12 cellular contexts compared by ENCODE assay signal in the genomic region with DNA sequence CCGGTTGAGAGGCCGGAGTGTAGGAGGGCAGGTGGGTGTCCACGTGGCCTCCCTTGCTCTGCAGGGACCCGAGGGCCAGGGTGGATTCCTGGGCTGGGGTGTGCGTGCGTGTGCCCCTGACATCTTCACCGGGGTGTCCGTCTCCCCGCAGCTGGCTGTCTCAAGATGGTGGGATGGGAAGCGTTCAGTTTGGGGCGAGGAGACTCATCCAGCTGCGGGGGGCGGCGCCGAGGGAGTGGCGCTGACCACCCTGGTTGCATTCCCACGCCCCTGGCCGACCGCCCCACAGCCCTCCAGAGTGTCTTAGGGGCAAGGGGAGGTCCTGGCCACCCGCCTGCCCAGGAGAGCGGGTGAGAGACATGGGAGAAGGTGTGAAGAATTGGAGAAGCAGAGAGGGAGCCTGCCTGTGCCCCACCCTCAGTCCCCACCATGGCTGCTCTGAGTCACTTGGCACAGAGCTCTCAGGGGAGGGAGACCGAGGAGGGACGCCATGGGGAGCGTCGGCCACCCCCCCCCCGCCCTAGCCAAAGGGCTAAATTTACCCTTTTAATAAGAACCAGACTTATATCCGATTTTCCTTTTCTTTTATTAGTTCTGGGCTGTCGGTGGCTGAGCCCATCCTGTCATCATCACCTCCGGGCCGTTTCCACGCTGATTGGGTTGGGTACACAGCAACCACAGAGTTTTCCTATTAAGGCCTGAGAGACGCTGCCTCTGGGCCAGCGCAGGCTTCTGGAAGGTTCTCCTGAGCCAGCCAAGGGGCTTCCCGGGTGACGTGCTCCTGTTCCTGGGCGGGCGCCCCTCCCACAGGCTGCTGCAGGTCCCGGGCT. TPM values are rescaled to one million over a fixed set of nuclear protein-coding genes. Genes with fewer than 3 reads are reported as not detected.
A peak's percentile ranks its signal among the peaks of the same experiment; 100 is the strongest.
DNase-seq lines count a peak whose midpoint lies in the region; ATAC-seq and TF ChIP-seq lines count a peak whose summit lies in the region.
"Had no signal": no experiment of that assay in that cellular context is flagged by ENCODE, and none has a peak within 500 bp of the region (broad histone marks: within the 10 kb centered on the region; RNA-seq: fewer than 3 reads in every experiment).

No MANE protein-coding gene starts in this region.

- H3K4me2 ChIP-seq in PC-3 (ENCODE audit: low read length), result no peak overlapping the region

- H2AFZ ChIP-seq in PC-3 (ENCODE audit: low read length), result no peak overlapping the region

- no peak overlapping the region for H3K4me3 ChIP-seq in AG04449 (ENCODE audit: low read depth, low read length)
- H3K4me3 ChIP-seq in PC-3 (ENCODE audit: low read length), result no peak overlapping the region
- no peak overlapping the region for H3K4me3 ChIP-seq in rectal smooth muscle tissue (ENCODE audit: low read length)
- no peak overlapping the region for H3K4me3 ChIP-seq in mucosa of descending colon

- H3K9me2 ChIP-seq in PC-3 (replicated peaks; ENCODE audit: low read length), result no peaks in the 10 kb centered on the region

- H3K9me3 ChIP-seq in PC-3 (ENCODE audit: low read length), result no peaks in the 10 kb centered on the region
- no peaks in the 10 kb centered on the region for H3K9me3 ChIP-seq in mucosa of descending colon

- no peaks in the 10 kb centered on the region for H4K20me1 ChIP-seq in PC-3 (ENCODE audit: low read length)

- no peak for ATAC-seq in PC-3
- no peak for ATAC-seq in mucosa of descending colon

- H3K27me3 ChIP-seq in PC-3 (ENCODE audit: low read length) (no peaks in the 10 kb centered on the region), rectal smooth muscle tissue (ENCODE audit: control insufficient read depth, insufficient read depth, low read length) (no peaks in the 10 kb centered on the region)

- POLR2A ChIA-PET in AG04449 (lab: Yijun Ruan, JAX) (no interaction called here), PC-3 (lab: Charles Lee; ENCODE audit: unreplicated experiment) (no interaction called here)

- peaks cover 34% of the 10 kb centered on the region for H3K4me1 ChIP-seq in PC-3 (ENCODE audit: insufficient read depth, low read length)
- H3K4me1 ChIP-seq in rectal smooth muscle tissue (ENCODE audit: control insufficient read depth, insufficient read depth, low read length), result peaks cover 18% of the 10 kb centered on the region
- peaks cover 26% of the 10 kb centered on the region for H3K4me1 ChIP-seq in mucosa of descending colon (ENCODE audit: low read depth)

- TF ChIP-seq CTCF in AG04449 (IDR thresholded peaks at IDR 0.05; ENCODE audit: insufficient read depth, low read length, missing control alignments) (no peak), PC-3 (conservative IDR thresholded peaks at IDR 0.05; ENCODE audit: low read depth, low read length) (no peak), mucosa of descending colon (IDR thresholded peaks at IDR 0.05) (no peak)

- CTCF ChIA-PET in AG04449 (lab: Yijun Ruan, JAX), result no interaction called here
- CTCF ChIA-PET in PC-3 (lab: Charles Lee), result no interaction called here

- peaks cover 3% of the 10 kb centered on the region for H3F3A ChIP-seq in PC-3 (ENCODE audit: low read length, unreplicated experiment)

- H3K36me3 ChIP-seq in PC-3 (ENCODE audit: low read depth, low read length), result no peaks in the 10 kb centered on the region
- H3K36me3 ChIP-seq in rectal smooth muscle tissue (ENCODE audit: control insufficient read depth, insufficient read depth, low read length), result no peaks in the 10 kb centered on the region
- H3K36me3 ChIP-seq in mucosa of descending colon (ENCODE audit: low read depth), result no peaks in the 10 kb centered on the region

- H3K27ac ChIP-seq in PC-3 (ENCODE audit: low read length), result no peak overlapping the region; the same call in 1 of the 2 replicates
- H3K27ac ChIP-seq in rectal smooth muscle tissue (ENCODE audit: low read depth, low read length), result peak overlapping the region; percentile 64

- BruUV-seq in PC-3 (replicated peaks; lab: Mats Ljungman, UMichigan), result no TSS peak

- DNase-seq in AG04449 (ENCODE audit: low read depth, low spot score) (peak; percentile 45), PC-3 (peak; percentile 20), fibroblast of gingiva (ENCODE audit: low read depth) (peak; percentile 87), ecto neural progenitor cell (ENCODE audit: low spot score) (no peak), H4 (ENCODE audit: low spot score) (no peak), mucosa of descending colon (no peak), occipital lobe (lab: John Stamatoyannopoulos, UW) (no peak)
- DNase-seq: CD4-positive, alpha-beta memory T cell; GOT3; mesendoderm; NCI-H1694 treated with DMSO at 0.1 percent for 48 hours had no signal

- peaks cover 6% of the 10 kb centered on the region; the same call in 1 of the 2 replicates for H3K79me2 ChIP-seq in PC-3 (ENCODE audit: low read length)

- intact Hi-C loops in PC-3 (cut with micrococcal nuclease) (no loop called here), mucosa of descending colon (cut with DNase I, micrococcal nuclease) (no loop called here)

- H3K9ac ChIP-seq in PC-3 (ENCODE audit: low read length) (no peak overlapping the region), rectal smooth muscle tissue (ENCODE audit: low read length) (no peak overlapping the region)

RNA-seq across cellular contexts. Expression of a gene that starts 22.0 kb away (rescaled TPM):
- total RNA-seq in PC-3 (2014; rRNA removed), result 9.9 and 16.9 TPM in 2 replicates
- 0.31 and 3.4 TPM in 2 replicates for total RNA-seq in H4 (2014; rRNA removed; shearing (Covaris generic))
- 10 to 100 TPM; 14.0 to 27.4 (median 16.5) TPM for total RNA-seq in mucosa of descending colon
- 7.6 TPM for total RNA-seq in occipital lobe
- total RNA-seq: CD4-positive, alpha-beta memory T cell had no signal

Comparison
In these comparisons a context has a peak if more than half of its experiments do, and no peak if none do; other contexts are left out.
1. DNase-seq: peak in AG04449 (single experiment), PC-3 (single experiment) and fibroblast of gingiva (single experiment); none in ecto neural progenitor cell (single experiment), H4 (single experiment), mucosa of descending colon (0 of 3) and occipital lobe (single experiment).